Comparison of ENCODE assay signal across 23 cellular contexts in the genomic region with DNA sequence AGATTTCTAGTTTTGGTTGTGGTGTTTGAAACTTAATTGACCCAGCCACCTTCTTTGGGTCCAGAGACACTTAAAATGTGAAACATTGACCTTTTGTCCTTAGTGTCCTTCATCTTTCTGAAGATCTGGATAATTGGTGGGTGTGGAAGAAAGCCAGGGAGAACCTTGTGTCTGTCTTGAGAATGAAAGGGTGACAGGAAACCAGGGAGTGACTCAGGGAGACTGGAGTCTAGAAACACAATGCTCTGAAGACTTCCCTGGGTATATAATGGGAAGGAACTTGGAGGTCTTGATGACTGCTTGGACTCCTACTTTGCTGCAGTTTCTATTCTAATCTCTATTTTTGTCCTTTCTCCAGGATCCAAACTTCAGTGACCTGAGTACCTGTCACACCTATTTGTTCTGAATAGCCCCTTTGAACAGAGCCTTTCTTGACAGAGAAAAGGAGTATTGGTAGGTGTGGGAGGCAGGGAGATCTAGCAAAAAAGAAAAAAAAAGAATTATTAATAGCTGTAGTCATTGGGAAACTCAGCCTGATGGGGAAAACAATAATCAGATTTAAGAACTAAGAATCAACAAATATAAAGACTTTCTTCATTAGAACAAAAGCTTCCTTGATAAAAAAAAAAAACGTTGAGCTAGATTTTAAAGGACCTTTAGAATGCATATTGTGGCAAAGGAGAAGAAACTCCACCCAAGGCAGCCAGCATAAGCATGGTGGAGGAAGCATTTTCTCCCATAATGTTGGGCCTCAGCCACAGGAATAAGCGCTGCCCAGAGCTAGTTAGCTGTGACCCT.
"Had no signal": no experiment of that assay in that cellular context is flagged by ENCODE, and none has a peak within 500 bp of the region (broad histone marks: within the 10 kb centered on the region; RNA-seq: fewer than 3 reads in every experiment).

No MANE protein-coding gene starts in this region.

- H3K4me1 Mint-ChIP-seq: activated B cell treated with CpG ODN at 0.5 μM for 24 hours; activated CD4-positive, alpha-beta memory T cell treated with anti-CD3 and anti-CD28 coated beads, Interleukin-2, amount 10 ng/mL, durations not matched to agents 7 days and 5 days; activated CD4-positive, alpha-beta T cell treated with anti-CD3 and anti-CD28 coated beads for 36 hours; activated naive CD4-positive, alpha-beta T cell treated with anti-CD3 and anti-CD28 coated beads, Interleukin-2, amount 10 ng/mL, durations not matched to agents 7 days and 5 days; naive thymus-derived CD8-positive, alpha-beta T cell; stimulated activated naive B cell treated with anti-CD40 and anti-IgM and Interleukin-4, amounts not matched to agents 10 μg/mL and 1 μg/mL and 100 μg/mL, for 72 hours; T-helper 17 cell had no signal

- H3K27me3 ChIP-seq: testis, vagina had no signal

- H3K9me3 ChIP-seq: gastrocnemius medialis, heart right ventricle, testis, vagina had no signal

- H3K9me3 Mint-ChIP-seq: activated B cell treated with CpG ODN at 0.5 μM for 24 hours; activated CD4-positive, alpha-beta memory T cell treated with anti-CD3 and anti-CD28 coated beads, Interleukin-2, amount 10 ng/mL, durations not matched to agents 7 days and 5 days; activated naive CD4-positive, alpha-beta T cell treated with anti-CD3 and anti-CD28 coated beads, Interleukin-2, amount 10 ng/mL, durations not matched to agents 7 days and 5 days; activated T-cell treated with anti-CD3 and anti-CD28 coated beads, Interleukin-2, amount 50 U/mL, for 72 hours; naive thymus-derived CD8-positive, alpha-beta T cell; stimulated activated naive B cell treated with anti-CD40 and anti-IgM and Interleukin-4, amounts not matched to agents 10 μg/mL and 1 μg/mL and 100 μg/mL, for 72 hours; type B pancreatic cell had no signal

- H3K4me1 ChIP-seq: gastrocnemius medialis, heart right ventricle, testis, vagina had no signal

- H3K27ac ChIP-seq: cardiac muscle cell, gastrocnemius medialis, heart right ventricle, testis, vagina had no signal

- H3K27ac Mint-ChIP-seq: activated B cell treated with CpG ODN at 0.5 μM for 24 hours; activated CD4-positive, alpha-beta memory T cell treated with anti-CD3 and anti-CD28 coated beads, Interleukin-2, amount 10 ng/mL, durations not matched to agents 7 days and 5 days; activated CD4-positive, alpha-beta T cell treated with anti-CD3 and anti-CD28 coated beads for 36 hours; activated naive CD4-positive, alpha-beta T cell treated with anti-CD3 and anti-CD28 coated beads, Interleukin-2, amount 10 ng/mL, durations not matched to agents 7 days and 5 days; activated T-cell treated with anti-CD3 and anti-CD28 coated beads, Interleukin-2, amount 50 U/mL, for 72 hours; naive thymus-derived CD8-positive, alpha-beta T cell; stimulated activated naive B cell treated with anti-CD40 and anti-IgM and Interleukin-4, amounts not matched to agents 10 μg/mL and 1 μg/mL and 100 μg/mL, for 72 hours; T-helper 17 cell; type B pancreatic cell had no signal

- H3K4me2 ChIP-seq: smooth muscle cell had no signal

- H3K36me3 ChIP-seq: cardiac muscle cell, gastrocnemius medialis, heart right ventricle, vagina had no signal

- H3K4me3 ChIP-seq: cardiac muscle cell, gastrocnemius medialis, heart right ventricle, lung, smooth muscle cell, testis, vagina had no signal

- DNase-seq: activated B cell treated with CpG ODN at 0.5 μM for 24 hours; activated CD4-positive, alpha-beta memory T cell treated with anti-CD3 and anti-CD28 coated beads, Interleukin-2, amount 10 ng/mL, durations not matched to agents 7 days and 5 days; activated CD4-positive, alpha-beta T cell treated with anti-CD3 and anti-CD28 coated beads for 36 hours; activated effector memory CD4-positive, alpha-beta T cell treated with Interleukin-2 at 50 U/mL for 16 hours; activated naive CD4-positive, alpha-beta T cell treated with anti-CD3 and anti-CD28 coated beads, Interleukin-2, amount 10 ng/mL, durations not matched to agents 7 days and 5 days; activated T-cell treated with anti-CD3 and anti-CD28 coated beads, Interleukin-2, amount 50 U/mL, for 72 hours; amygdala; gastrocnemius medialis; heart right ventricle; kidney; naive thymus-derived CD8-positive, alpha-beta T cell; stimulated activated CD4-positive, alpha-beta T cell treated with anti-CD3 and anti-CD28 coated beads, Interleukin-2, amount 100 ng/mL, for 48 hours; stimulated activated CD8-positive, alpha-beta memory T cell treated with anti-CD3 and anti-CD28 coated beads, Interleukin-4, amount 100 ng/mL, for 48 hours; stimulated activated naive B cell treated with anti-CD40 and anti-IgM and Interleukin-4, amounts not matched to agents 10 μg/mL and 1 μg/mL and 100 μg/mL, for 72 hours; T-helper 17 cell; testis had no signal

- H3K4me3 Mint-ChIP-seq: activated B cell treated with CpG ODN at 0.5 μM for 24 hours; activated CD4-positive, alpha-beta memory T cell treated with anti-CD3 and anti-CD28 coated beads, Interleukin-2, amount 10 ng/mL, durations not matched to agents 7 days and 5 days; activated CD4-positive, alpha-beta T cell treated with anti-CD3 and anti-CD28 coated beads for 36 hours; activated naive CD4-positive, alpha-beta T cell treated with anti-CD3 and anti-CD28 coated beads, Interleukin-2, amount 10 ng/mL, durations not matched to agents 7 days and 5 days; activated T-cell treated with anti-CD3 and anti-CD28 coated beads, Interleukin-2, amount 50 U/mL, for 72 hours; naive thymus-derived CD8-positive, alpha-beta T cell; stimulated activated naive B cell treated with anti-CD40 and anti-IgM and Interleukin-4, amounts not matched to agents 10 μg/mL and 1 μg/mL and 100 μg/mL, for 72 hours; T-helper 17 cell; type B pancreatic cell had no signal

- H3K36me3 Mint-ChIP-seq: activated naive CD4-positive, alpha-beta T cell treated with anti-CD3 and anti-CD28 coated beads, Interleukin-2, amount 10 ng/mL, durations not matched to agents 7 days and 5 days; naive thymus-derived CD8-positive, alpha-beta T cell; stimulated activated naive B cell treated with anti-CD40 and anti-IgM and Interleukin-4, amounts not matched to agents 10 μg/mL and 1 μg/mL and 100 μg/mL, for 72 hours; type B pancreatic cell had no signal

- ATAC-seq: activated CD4-positive, alpha-beta T cell treated with anti-CD3 and anti-CD28 coated beads for 36 hours; activated T-cell treated with anti-CD3 and anti-CD28 coated beads, Interleukin-2, amount 50 U/mL, for 72 hours; gastrocnemius medialis; heart right ventricle; left lobe of liver; naive thymus-derived CD8-positive, alpha-beta T cell; sciatic nerve; stimulated activated naive B cell treated with anti-CD40 and anti-IgM and Interleukin-4, amounts not matched to agents 10 μg/mL and 1 μg/mL and 100 μg/mL, for 72 hours; T-helper 17 cell had no signal
